In genomic region chr4:7233006-7233580, GRCh38 we compare ENCODE assay signal across 24 cellular contexts. TPM values are rescaled to one million over a fixed set of nuclear protein-coding genes. Genes with fewer than 3 reads are reported as not detected.
A peak's percentile ranks its signal among the peaks of the same experiment; 100 is the strongest.
DNase-seq lines count a peak whose midpoint lies in the region; ATAC-seq, FAIRE-seq and TF ChIP-seq lines count a peak whose summit lies in the region.
"Had no signal": no experiment of that assay in that cellular context is flagged by ENCODE, and none has a peak within 500 bp of the region (broad histone marks: within the 10 kb centered on the region; RNA-seq: fewer than 3 reads in every experiment).

No MANE protein-coding gene starts in this region.

- H3K4me2 ChIP-seq in HepG2 (ENCODE audit: low read depth, low read length), result no peak overlapping the region
- H3K4me2 ChIP-seq: A549 had no signal

- no peak for DNase-seq in HepG2 (ENCODE audit: low spot score)
- DNase-seq in right lobe of liver, result no peak
- no peak for DNase-seq in Panc1 (ENCODE audit: low read depth, low spot score)
- no peak for DNase-seq in naive thymus-derived CD4-positive, alpha-beta T cell
- no peak for DNase-seq in upper lobe of left lung
- DNase-seq in natural killer cell treated with Interleukin-12 subunit alpha and Interleukin-12 subunit beta and Interleukin-15 and Interleukin-18, amount 100 ng/mL, for 72 hours (ENCODE audit: low spot score), result no peak
- DNase-seq in dedifferentiated amniotic fluid mesenchymal stem cell (ENCODE audit: extremely low spot score), result no peak
- DNase-seq: 8988T; ACHN; C1 segment of cervical spinal cord; Calu3; CD4-positive, alpha-beta memory T cell; COR-L47; DMS53; DMS79 treated with DMSO at 0.1 percent for 48 hours; GF-D8; GM23248; H9 had no signal

- no peaks in the 10 kb centered on the region for H3K79me2 ChIP-seq in HepG2 (ENCODE audit: insufficient read depth, low read length)

- H3K9ac ChIP-seq in HepG2 (ENCODE audit: insufficient read depth, low read depth, low read length), result no peak overlapping the region
- H3K9ac ChIP-seq: GM23248 had no signal

- ATAC-seq in HepG2 (peak; percentile 24; the same call in 2 of the 3 replicates), right lobe of liver (no peak), Panc1 (peak; percentile 62), upper lobe of left lung (ENCODE audit: low FRiP score in 2 of 2) (peak; percentile 12 to 23), GM18505 (IDR thresholded peaks at IDR 0.05; ENCODE audit: unreplicated experiment) (no peak)
- ATAC-seq in naive thymus-derived CD4-positive, alpha-beta T cell, result peak; percentile 18
- ATAC-seq in natural killer cell treated with Interleukin-12 subunit alpha and Interleukin-12 subunit beta and Interleukin-15 and Interleukin-18, amount 100 ng/mL, for 72 hours, result no peak
- ATAC-seq: A549, HCT116 had no signal

- H3K9me3 Mint-ChIP-seq in naive thymus-derived CD4-positive, alpha-beta T cell, result peaks cover 0 to 4% (median 0%) of the 10 kb centered on the region in 11 donors
- H3K9me3 Mint-ChIP-seq in natural killer cell treated with Interleukin-12 subunit alpha and Interleukin-12 subunit beta and Interleukin-15 and Interleukin-18, amount 100 ng/mL, for 72 hours, result no peaks in the 10 kb centered on the region
- H3K9me3 Mint-ChIP-seq: H9 had no signal

- H3K4me1 ChIP-seq in HepG2 (ENCODE audit: insufficient read depth, low read length) (no peaks in the 10 kb centered on the region), right lobe of liver (no peaks in the 10 kb centered on the region), Panc1 (ENCODE audit: control insufficient read depth, insufficient read depth, low read length) (no peaks in the 10 kb centered on the region), upper lobe of left lung (peaks cover 0 to 4% (median 0%) of the 10 kb centered on the region in 4 donors)
- H3K4me1 ChIP-seq in naive thymus-derived CD4-positive, alpha-beta T cell (ENCODE audit: control insufficient read depth in 2 of 2, insufficient read depth in 2 of 2, low read length in 2 of 2), result no peaks in the 10 kb centered on the region
- H3K4me1 ChIP-seq: A549 had no signal

- 57% methylated on average over 4 of the region's 18 CpGs for WGBS in HepG2 (ENCODE audit: low lambda C conversion rate)
- WGBS in right lobe of liver (ENCODE audit: insufficient coverage, low coverage, low lambda C conversion rate, missing lambda C conversion rate), result no CpG with 5 or more reads among the region's 18 CpGs
- 85 to 89% methylated on average over 7 to 18 of the region's 18 CpGs for WGBS in upper lobe of left lung, 2 donors

- H3K27ac Mint-ChIP-seq in naive thymus-derived CD4-positive, alpha-beta T cell, result no peak overlapping the region
- no peak overlapping the region for H3K27ac Mint-ChIP-seq in natural killer cell treated with Interleukin-12 subunit alpha and Interleukin-12 subunit beta and Interleukin-15 and Interleukin-18, amount 100 ng/mL, for 72 hours
- H3K27ac Mint-ChIP-seq: CD4-positive, alpha-beta memory T cell; H9 had no signal

- H3K27me3 ChIP-seq in HepG2 (ENCODE audit: control insufficient read depth in 1 of 2, insufficient read depth in 2 of 2, low read length in 2 of 2), result peaks cover 1 to 4% of the 10 kb centered on the region in 2 experiments; a peak in 2 of 5 replicates
- H3K27me3 ChIP-seq in right lobe of liver, result no peaks in the 10 kb centered on the region
- H3K27me3 ChIP-seq in Panc1 (ENCODE audit: control insufficient read depth, insufficient read depth, low read length), result no peaks in the 10 kb centered on the region
- H3K27me3 ChIP-seq in naive thymus-derived CD4-positive, alpha-beta T cell (ENCODE audit: control insufficient read depth in 2 of 2, insufficient read depth in 2 of 2, low read length in 2 of 2), result no peaks in the 10 kb centered on the region
- no peaks in the 10 kb centered on the region for H3K27me3 ChIP-seq in upper lobe of left lung

- no peak overlapping the region for H3K4me3 ChIP-seq in HepG2 (replicated peaks in 1 of 3; ENCODE audit: insufficient read depth in 1 of 3, low read depth in 2 of 3, low read length in 3 of 3)
- no peak overlapping the region for H3K4me3 ChIP-seq in right lobe of liver
- H3K4me3 ChIP-seq in Panc1 (ENCODE audit: low read depth in 2 of 2, low read length in 2 of 2), result no peak overlapping the region
- no peak overlapping the region for H3K4me3 ChIP-seq in naive thymus-derived CD4-positive, alpha-beta T cell (ENCODE audit: low read length)
- H3K4me3 ChIP-seq in upper lobe of left lung, result no peak overlapping the region
- H3K4me3 ChIP-seq: A549, GM23248 had no signal

- CTCF ChIA-PET in HepG2 (lab: Yijun Ruan, JAX; ENCODE audit: low intra/inter-chr PET ratio, low total read pairs), result no interaction called here
- CTCF ChIA-PET in Panc1 (lab: Charles Lee), result no interaction called here
- CTCF ChIA-PET in naive thymus-derived CD4-positive, alpha-beta T cell (lab: Charles Lee), result no interaction called here

- intact Hi-C loops in HepG2 (cut with micrococcal nuclease; ENCODE audit: unreplicated experiment), result no loop called here
- intact Hi-C loops in right lobe of liver (cut with DNase I), result no loop called here
- intact Hi-C loops in Panc1 (cut with micrococcal nuclease; ENCODE audit: unreplicated experiment), result no loop called here
- intact Hi-C loops in naive thymus-derived CD4-positive, alpha-beta T cell (cut with micrococcal nuclease), result no loop called here

- H3K36me3 Mint-ChIP-seq in naive thymus-derived CD4-positive, alpha-beta T cell, result no peaks in the 10 kb centered on the region
- no peaks in the 10 kb centered on the region for H3K36me3 Mint-ChIP-seq in natural killer cell treated with Interleukin-12 subunit alpha and Interleukin-12 subunit beta and Interleukin-15 and Interleukin-18, amount 100 ng/mL, for 72 hours
- H3K36me3 Mint-ChIP-seq: CD4-positive, alpha-beta memory T cell had no signal

- no peaks in the 10 kb centered on the region for H4K20me1 ChIP-seq in HepG2 (ENCODE audit: insufficient read depth, low read length)

- H3K36me3 ChIP-seq in HepG2 (replicated peaks in 1 of 2; ENCODE audit: control insufficient read depth in 1 of 2, insufficient read depth in 2 of 2, low read length in 2 of 2) (no peaks in the 10 kb centered on the region), right lobe of liver (no peaks in the 10 kb centered on the region), Panc1 (ENCODE audit: control insufficient read depth, insufficient read depth, low read length) (no peaks in the 10 kb centered on the region), upper lobe of left lung (no peaks in the 10 kb centered on the region)
- no peaks in the 10 kb centered on the region for H3K36me3 ChIP-seq in naive thymus-derived CD4-positive, alpha-beta T cell (ENCODE audit: control insufficient read depth in 2 of 3, insufficient read depth in 3 of 3, low read length in 3 of 3)

- POLR2A ChIA-PET in HepG2 (lab: Yijun Ruan, JAX) (no interaction called here), Panc1 (lab: Charles Lee) (no interaction called here)
- POLR2A ChIA-PET in naive thymus-derived CD4-positive, alpha-beta T cell (lab: Charles Lee), result no interaction called here

- in situ Hi-C loops in HepG2 (cut with HindIII; ENCODE audit: extremely low pct_ligation_motif_present, low pct_unique_long_range_greater_than_20kb), result no loop called here
- in situ Hi-C loops in Panc1 (cut with HindIII; ENCODE audit: low pct_unique_long_range_greater_than_20kb, low sequenced_read_pairs), result no loop called here

- TF ChIP-seq CTCF in HepG2 (CRISPR knock-in tag; IDR thresholded peaks at IDR 0.05) (no peak), right lobe of liver (IDR thresholded peaks at IDR 0.05) (no peak), Panc1 (IDR thresholded peaks at IDR 0.05) (no peak), upper lobe of left lung (IDR thresholded peaks at IDR 0.05) (no peak)

- FAIRE-seq in HepG2 (lab: Jason Lieb, UNC), result no peak
- FAIRE-seq: A549, GM12891, GM19239 had no signal

- no TSS peak for BruUV-seq in HepG2 (replicated peaks; lab: Mats Ljungman, UMichigan)
- BruUV-seq in Panc1 (replicated peaks; lab: Mats Ljungman, UMichigan), result no TSS peak

- TF ChIP-seq EP300 in HepG2 (IDR thresholded peaks at IDR 0.05; ENCODE audit: low read depth in 2 of 2, low read length in 2 of 2) (no peak), HepG2 (CRISPR knock-in tag; IDR thresholded peaks at IDR 0.05; ENCODE audit: borderline replicate concordance) (no peak), upper lobe of left lung (IDR thresholded peaks at IDR 0.05) (no peak)

- H3K27ac ChIP-seq in HepG2 (ENCODE audit: extremely low read length, insufficient read depth, low read length), result no peak overlapping the region
- H3K27ac ChIP-seq in right lobe of liver, result no peak overlapping the region
- H3K27ac ChIP-seq in Panc1 (ENCODE audit: low read length), result no peak overlapping the region
- no peak overlapping the region for H3K27ac ChIP-seq in naive thymus-derived CD4-positive, alpha-beta T cell (ENCODE audit: low read depth, low read length)
- H3K27ac ChIP-seq in upper lobe of left lung, result no peak overlapping the region
- H3K27ac ChIP-seq: A549, GM23248 had no signal

- H3K4me3 Mint-ChIP-seq in naive thymus-derived CD4-positive, alpha-beta T cell, result no peak overlapping the region
- H3K4me3 Mint-ChIP-seq in natural killer cell treated with Interleukin-12 subunit alpha and Interleukin-12 subunit beta and Interleukin-15 and Interleukin-18, amount 100 ng/mL, for 72 hours, result no peak overlapping the region
- H3K4me3 Mint-ChIP-seq: CD4-positive, alpha-beta memory T cell; H9 had no signal

- TF ChIP-seq POLR2A in HepG2 (IDR thresholded peaks at IDR 0.05; ENCODE audit: insufficient read depth in 1 of 2, low read depth in 2 of 2, low read length in 2 of 2), result no peak
- no peak for TF ChIP-seq POLR2A in right lobe of liver (IDR thresholded peaks at IDR 0.05)
- TF ChIP-seq POLR2A in upper lobe of left lung (IDR thresholded peaks at IDR 0.05), result no peak
- TF ChIP-seq POLR2A in GM18505 (IDR thresholded peaks at IDR 0.05; ENCODE audit: borderline replicate concordance, extremely low read depth, insufficient read depth, insufficient read length), result no peak

- H3K4me1 Mint-ChIP-seq in naive thymus-derived CD4-positive, alpha-beta T cell, result no peaks in the 10 kb centered on the region
- no peaks in the 10 kb centered on the region for H3K4me1 Mint-ChIP-seq in natural killer cell treated with Interleukin-12 subunit alpha and Interleukin-12 subunit beta and Interleukin-15 and Interleukin-18, amount 100 ng/mL, for 72 hours (ENCODE audit: low read depth in 2 of 2)
- H3K4me1 Mint-ChIP-seq: CD4-positive, alpha-beta memory T cell; H9 had no signal

- H3K9me3 ChIP-seq in HepG2 (ENCODE audit: low read length) (peaks cover 5% of the 10 kb centered on the region), right lobe of liver (no peaks in the 10 kb centered on the region), Panc1 (ENCODE audit: control insufficient read depth, insufficient read depth, low read depth, low read length) (no peaks in the 10 kb centered on the region), upper lobe of left lung (no peaks in the 10 kb centered on the region)
- H3K9me3 ChIP-seq in naive thymus-derived CD4-positive, alpha-beta T cell (ENCODE audit: control insufficient read depth in 2 of 3, low read length in 3 of 3), result no peaks in the 10 kb centered on the region
- H3K9me3 ChIP-seq: A549 had no signal

- H3K27me3 Mint-ChIP-seq in naive thymus-derived CD4-positive, alpha-beta T cell, result peaks cover 0 to 7% (median 0%) of the 10 kb centered on the region in 5 donors
- H3K27me3 Mint-ChIP-seq in natural killer cell treated with Interleukin-12 subunit alpha and Interleukin-12 subunit beta and Interleukin-15 and Interleukin-18, amount 100 ng/mL, for 72 hours, result peaks cover 0 to 3% of the 10 kb centered on the region in 2 donors

- H2AFZ ChIP-seq in HepG2 (ENCODE audit: low read length), result no peak overlapping the region
- H2AFZ ChIP-seq: GM23248 had no signal

- TF ChIP-seq RAD21 in HepG2 (CRISPR knock-in tag; IDR thresholded peaks at IDR 0.05), result no peak

RNA-seq across cellular contexts. Expression of gene SORCS2, which starts 40.8 kb away (rescaled TPM):
- total RNA-seq in HepG2 (2016; rRNA removed; fragmentation: Illumina TruSeq; extraction: Trizol) (0.66 and 1.0 TPM in 2 replicates), right lobe of liver (1 to 10 TPM in 5 of 6 experiments, under 1 TPM in 1; 0.18 to 6.2 (median 3.1) TPM), Panc1 (2021; ENCODE audit: unreplicated experiment) (0.15 TPM), upper lobe of left lung (10 to 100 TPM in 2 of 6 donors, 1 to 10 TPM in 4; 2.2 to 28.3 (median 7.2) TPM)
- total RNA-seq in HepG2 (2016; cell fraction: cytosol; rRNA removed; fragmentation: Illumina TruSeq; extraction: Trizol; ENCODE audit: low read depth), result 0.09 and 0.10 TPM in 2 replicates
- 0.46 and 0.71 TPM in 2 replicates for total RNA-seq in HepG2 (2016; cell fraction: insoluble cytoplasmic fraction; rRNA removed; fragmentation: Illumina TruSeq; extraction: Trizol)
- total RNA-seq in HepG2 (2016; cell fraction: membrane; rRNA removed; fragmentation: Illumina TruSeq; extraction: Trizol), result 0.43 and 0.55 TPM in 2 replicates
- total RNA-seq in HepG2 (2016; cell fraction: nucleus; rRNA removed; fragmentation: Illumina TruSeq; extraction: Trizol), result 1.9 and 2.0 TPM in 2 replicates
- 0.82 and 2.6 TPM in 2 replicates for polyA plus RNA-seq in HepG2 (2011; rRNA removed)
- 0.35 and 0.82 TPM in 2 replicates for polyA plus RNA-seq in HepG2 (2011; cell fraction: cytosol; rRNA removed)
- polyA plus RNA-seq in HepG2 (2011; cell fraction: nucleus; rRNA removed), result 10.2 and 19.2 TPM in 2 replicates
- 3.3 and 4.5 TPM in 2 replicates for polyA plus RNA-seq in HepG2 (2012)
- polyA plus RNA-seq in HepG2 (2016; cell fraction: cytosol; fragmentation: Illumina TruSeq; extraction: Trizol; ENCODE audit: low read depth), result 0.06 and 0.07 TPM in 2 replicates
- 0.38 and 1.0 TPM in 2 replicates for polyA plus RNA-seq in HepG2 (2016; cell fraction: insoluble cytoplasmic fraction; fragmentation: Illumina TruSeq; extraction: Trizol; ENCODE audit: low read depth)
- 0.13 and 0.14 TPM in 2 replicates for polyA plus RNA-seq in HepG2 (2016; cell fraction: membrane; fragmentation: Illumina TruSeq; extraction: Trizol; ENCODE audit: low read depth)
- 2.4 and 2.8 TPM in 2 replicates for polyA plus RNA-seq in HepG2 (2016; cell fraction: nucleus; fragmentation: Illumina TruSeq; extraction: Trizol; ENCODE audit: insufficient read depth, low read depth)
- polyA minus RNA-seq in HepG2 (2011; rRNA and poly(A)+ RNA removed; ENCODE audit: low replicate concordance), result 1.1 and 3.6 TPM in 2 replicates
- 0.62 and 0.99 TPM in 2 replicates for polyA minus RNA-seq in HepG2 (2011; cell fraction: cytosol; rRNA and poly(A)+ RNA removed)
- 1.0 and 2.5 TPM in 2 replicates for polyA minus RNA-seq in HepG2 (2011; cell fraction: nucleus; rRNA and poly(A)+ RNA removed)
- polyA plus RNA-seq in Panc1 (2012; ENCODE audit: insufficient read length), result 0.58 TPM
- total RNA-seq in naive thymus-derived CD4-positive, alpha-beta T cell, result under 1 TPM in 1 of 5 experiments, not detected in 4; 0.10 TPM
- not detected for polyA plus RNA-seq in naive thymus-derived CD4-positive, alpha-beta T cell
- under 1 TPM; 0.17 to 0.21 TPM for total RNA-seq in natural killer cell treated with Interleukin-12 subunit alpha and Interleukin-12 subunit beta and Interleukin-15 and Interleukin-18, amount 100 ng/mL, for 72 hours
- total RNA-seq: Calu3; CD4-positive, alpha-beta memory T cell; G401 had no signal
- polyA plus RNA-seq: CD4-positive, alpha-beta memory T cell had no signal

Comparison
In these comparisons a context has a peak if more than half of its experiments do, and no peak if none do; other contexts are left out.
1. ATAC-seq: peak in HepG2 (single experiment), Panc1 (single experiment), naive thymus-derived CD4-positive, alpha-beta T cell (single experiment) and upper lobe of left lung (2 of 2); none in right lobe of liver (0 of 4), natural killer cell treated with Interleukin-12 subunit alpha and Interleukin-12 subunit beta and Interleukin-15 and Interleukin-18, amount 100 ng/mL, for 72 hours (0 of 2) and GM18505 (single experiment).